Comparison of ENCODE assay signal across 34 cellular contexts in the genomic region with DNA sequence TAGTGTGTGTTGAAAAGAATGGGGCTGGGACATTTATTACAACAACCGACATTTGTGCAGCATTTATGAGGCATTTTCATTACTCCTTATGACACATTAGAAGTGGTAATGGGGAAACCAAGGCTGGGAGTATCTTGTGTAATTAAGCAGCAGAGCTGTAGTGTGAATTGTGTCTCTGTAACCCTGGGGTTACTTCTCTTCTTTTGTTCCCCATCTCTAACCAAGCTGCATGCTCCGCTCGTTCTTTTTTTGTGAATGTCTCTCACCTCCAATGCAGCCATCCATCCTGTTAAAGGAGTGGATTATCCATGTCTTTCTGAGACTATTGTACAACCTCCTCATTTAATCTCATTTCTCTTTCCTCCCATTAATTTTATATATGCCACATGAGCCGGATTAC.
"Had no signal": no experiment of that assay in that cellular context is flagged by ENCODE, and none has a peak within 500 bp of the region (broad histone marks: within the 10 kb centered on the region; RNA-seq: fewer than 3 reads in every experiment).

No MANE protein-coding gene starts in this region.

- H3K36me3 Mint-ChIP-seq: activated CD4-positive, alpha-beta memory T cell treated with anti-CD3 and anti-CD28 coated beads for 36 hours; brain had no signal

- H3K36me3 ChIP-seq: ascending aorta, breast epithelium, cardiac muscle cell, esophagus muscularis mucosa, gastrocnemius medialis, heart left ventricle had no signal

- H3K27me3 Mint-ChIP-seq: activated CD4-positive, alpha-beta memory T cell treated with anti-CD3 and anti-CD28 coated beads for 36 hours; activated CD4-positive, alpha-beta T cell treated with anti-CD3 and anti-CD28 coated beads for 36 hours; activated CD4-positive, alpha-beta T cell treated with anti-CD3 and anti-CD28 coated beads, Interleukin-2, amount 10 ng/mL, durations not matched to agents 24 days and 14 days; activated CD8-positive, alpha-beta memory T cell treated with anti-CD3 and anti-CD28 coated beads, Interleukin-2, amount 10 ng/mL, durations not matched to agents 7 days and 5 days; activated naive CD8-positive, alpha-beta T cell treated with anti-CD3 and anti-CD28 coated beads, Interleukin-2, amount 10 ng/mL, durations not matched to agents 7 days and 5 days; effector memory CD8-positive, alpha-beta T cell; T-cell had no signal

- ATAC-seq: activated CD4-positive, alpha-beta T cell treated with anti-CD3 and anti-CD28 coated beads for 36 hours; activated CD8-positive, alpha-beta memory T cell treated with anti-CD3 and anti-CD28 coated beads, Interleukin-2, amount 10 ng/mL, durations not matched to agents 7 days and 5 days; activated CD8-positive, alpha-beta T cell treated with anti-CD3 and anti-CD28 coated beads, Interleukin-2, amount 10 ng/mL, durations not matched to agents 7 days and 5 days; effector memory CD8-positive, alpha-beta T cell; foreskin keratinocyte; gastrocnemius medialis; heart left ventricle; T-cell had no signal

- DNase-seq: activated CD4-positive, alpha-beta memory T cell treated with anti-CD3 and anti-CD28 coated beads for 36 hours; activated CD4-positive, alpha-beta T cell treated with anti-CD3 and anti-CD28 coated beads for 36 hours; activated CD4-positive, alpha-beta T cell treated with anti-CD3 and anti-CD28 coated beads, Interleukin-2, amount 10 ng/mL, durations not matched to agents 24 days and 14 days; activated CD4-positive, CD25-positive, alpha-beta regulatory T cell; activated CD4-positive, CD25-positive, alpha-beta regulatory T cell treated with anti-CD3 and anti-CD28 coated beads, Interleukin-2, amount 50 U/mL, for 72 hours; activated CD8-positive, alpha-beta memory T cell treated with anti-CD3 and anti-CD28 coated beads, Interleukin-2, amount 10 ng/mL, durations not matched to agents 7 days and 5 days; activated CD8-positive, alpha-beta memory T cell treated with anti-CD3 and anti-CD28 coated beads, Interleukin-2, amount 50 U/mL, for 4 hours; activated CD8-positive, alpha-beta T cell treated with anti-CD3 and anti-CD28 coated beads, Interleukin-2, amount 10 ng/mL, durations not matched to agents 7 days and 5 days; activated effector memory CD4-positive, alpha-beta T cell treated with anti-CD3 and anti-CD28 coated beads, Interleukin-2, amount 50 U/mL, for 16 hours; activated naive CD4-positive, alpha-beta T cell treated with anti-CD3 and anti-CD28 coated beads for 36 hours; activated naive CD8-positive, alpha-beta T cell treated with anti-CD3 and anti-CD28 coated beads, Interleukin-2, amount 10 ng/mL, durations not matched to agents 7 days and 5 days; activated T-cell treated with anti-CD3 and anti-CD28 coated beads, Interleukin-2, amount 50 U/mL, for 1 hour; activated T-cell treated with anti-CD3 and anti-CD28 coated beads, Interleukin-2, amount 50 U/mL, for 48 hours; central memory CD4-positive, alpha-beta T cell; cerebellar nuclear complex; dorsolateral prefrontal cortex; effector memory CD8-positive, alpha-beta T cell; foreskin keratinocyte; gastrocnemius medialis; glutamatergic neuron; heart left ventricle; T-cell; T1000 had no signal

- H3K4me3 ChIP-seq: ascending aorta, breast epithelium, cardiac muscle cell, coronary artery, dorsolateral prefrontal cortex, esophagus muscularis mucosa, gastrocnemius medialis, heart left ventricle had no signal

- H3K27me3 ChIP-seq: ascending aorta, breast epithelium, dorsolateral prefrontal cortex, esophagus muscularis mucosa, foreskin keratinocyte, gastrocnemius medialis, heart left ventricle had no signal

- H3K27ac Mint-ChIP-seq: activated CD4-positive, alpha-beta memory T cell treated with anti-CD3 and anti-CD28 coated beads for 36 hours; activated CD4-positive, alpha-beta T cell treated with anti-CD3 and anti-CD28 coated beads for 36 hours; activated CD8-positive, alpha-beta memory T cell treated with anti-CD3 and anti-CD28 coated beads, Interleukin-2, amount 10 ng/mL, durations not matched to agents 7 days and 5 days; activated CD8-positive, alpha-beta T cell treated with anti-CD3 and anti-CD28 coated beads, Interleukin-2, amount 10 ng/mL, durations not matched to agents 7 days and 5 days; activated naive CD8-positive, alpha-beta T cell treated with anti-CD3 and anti-CD28 coated beads, Interleukin-2, amount 10 ng/mL, durations not matched to agents 7 days and 5 days; dendritic cell treated with granulocyte-macrophage colony-stimulating factor and Interleukin-4, amounts not matched to agents 40 ng/mL and 50 ng/mL, for 4 days; T-helper 1 cell treated with Interleukin-12 subunit alpha and Interleukin-12 subunit beta and Interleukin-4 antibody, amounts not matched to agents 30 μg/mL and 1 μg/mL, for 36 hours; T-helper 2 cell treated with Interferon-gamma antibody and Interleukin-4, amounts not matched to agents 5 μg/mL and 100 μg/mL, for 36 hours had no signal

- H3K9me3 Mint-ChIP-seq: activated CD4-positive, alpha-beta memory T cell treated with anti-CD3 and anti-CD28 coated beads for 36 hours; activated naive CD4-positive, alpha-beta T cell treated with anti-CD3 and anti-CD28 coated beads for 36 hours; activated naive CD8-positive, alpha-beta T cell treated with anti-CD3 and anti-CD28 coated beads, Interleukin-2, amount 10 ng/mL, durations not matched to agents 7 days and 5 days; activated T-helper 2 cell treated with anti-CD3 and anti-CD28 coated beads, Interferon-gamma antibody, Interleukin-2, Interleukin-4, amounts not matched to agents 10 μg/mL and 5 μg/mL and 100 μg/mL, durations not matched to agents 14 hours and 24 hours and 36 hours; dendritic cell treated with granulocyte-macrophage colony-stimulating factor and Interleukin-4, amounts not matched to agents 40 ng/mL and 50 ng/mL, for 4 days; effector memory CD8-positive, alpha-beta T cell; T-cell; T-helper 1 cell treated with Interleukin-12 subunit alpha and Interleukin-12 subunit beta and Interleukin-4 antibody, amounts not matched to agents 30 μg/mL and 1 μg/mL, for 36 hours; T-helper 2 cell treated with Interferon-gamma antibody and Interleukin-4, amounts not matched to agents 5 μg/mL and 100 μg/mL, for 36 hours had no signal

- H3K27ac ChIP-seq: cardiac muscle cell, dorsolateral prefrontal cortex, foreskin keratinocyte, gastrocnemius medialis, heart left ventricle had no signal

- H3K4me3 Mint-ChIP-seq: activated CD4-positive, alpha-beta memory T cell treated with anti-CD3 and anti-CD28 coated beads for 36 hours; activated CD4-positive, alpha-beta T cell treated with anti-CD3 and anti-CD28 coated beads for 36 hours; activated CD4-positive, alpha-beta T cell treated with anti-CD3 and anti-CD28 coated beads, Interleukin-2, amount 10 ng/mL, durations not matched to agents 24 days and 14 days; activated CD8-positive, alpha-beta memory T cell treated with anti-CD3 and anti-CD28 coated beads, Interleukin-2, amount 10 ng/mL, durations not matched to agents 7 days and 5 days; activated CD8-positive, alpha-beta T cell treated with anti-CD3 and anti-CD28 coated beads, Interleukin-2, amount 10 ng/mL, durations not matched to agents 7 days and 5 days; activated naive CD4-positive, alpha-beta T cell treated with anti-CD3 and anti-CD28 coated beads for 36 hours; activated naive CD8-positive, alpha-beta T cell treated with anti-CD3 and anti-CD28 coated beads, Interleukin-2, amount 10 ng/mL, durations not matched to agents 7 days and 5 days; activated T-helper 1 cell treated with anti-CD3 and anti-CD28 coated beads, Interleukin-12 subunit alpha, Interleukin-12 subunit beta, Interleukin-2, Interleukin-4 antibody, amounts not matched to agents 30 ng/mL and 10 ng/mL and 1 ng/mL, durations not matched to agents 14 hours and 24 hours and 36 hours; brain; dendritic cell treated with granulocyte-macrophage colony-stimulating factor and Interleukin-4, amounts not matched to agents 40 ng/mL and 50 ng/mL, for 4 days; effector memory CD8-positive, alpha-beta T cell; T-cell; T-helper 1 cell treated with Interleukin-12 subunit alpha and Interleukin-12 subunit beta and Interleukin-4 antibody, amounts not matched to agents 30 μg/mL and 1 μg/mL, for 36 hours; T-helper 2 cell treated with Interferon-gamma antibody and Interleukin-4, amounts not matched to agents 5 μg/mL and 100 μg/mL, for 36 hours had no signal
